In the genomic region with DNA sequence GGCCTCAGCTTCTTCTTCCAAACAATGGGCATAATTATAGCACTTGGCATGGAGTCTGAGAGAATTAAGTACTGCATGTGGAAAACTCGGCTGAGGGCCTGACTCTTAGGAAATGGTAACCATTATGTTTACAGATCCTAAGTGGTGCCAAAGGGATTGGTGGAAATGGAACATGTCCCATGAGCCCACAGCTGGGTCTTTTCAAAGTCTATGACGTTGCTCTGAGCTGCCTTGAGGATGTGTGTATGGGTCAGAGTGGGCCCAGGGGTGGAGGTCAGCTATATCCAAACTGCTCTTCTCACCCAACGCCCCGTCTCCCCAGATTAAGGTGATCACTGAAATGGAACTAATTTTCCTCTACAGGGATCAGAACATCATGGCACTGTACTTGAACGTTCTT, we compare ENCODE assay signal across 5 cellular contexts. TPM values are rescaled to one million over a fixed set of nuclear protein-coding genes. Genes with fewer than 3 reads are reported as not detected.
DNase-seq lines count a peak whose midpoint lies in the region; ATAC-seq, FAIRE-seq and TF ChIP-seq lines count a peak whose summit lies in the region.
"Not testable (repeated sequence)": the region's sequence is repeated elsewhere in the genome, so short reads cannot be mapped to it uniquely, and the experiment has no call there.

No MANE protein-coding gene starts in this region.

- H3K36me3 ChIP-seq in bronchial epithelial cell (ENCODE audit: control insufficient read depth, insufficient read depth, low read length), result not testable (repeated sequence)
- H3K36me3 ChIP-seq in upper lobe of right lung, result peaks cover 88% of the 10 kb centered on the region

- DNase-seq in bronchial epithelial cell (ENCODE audit: low read depth); Right ventricle myocardium inferior (ENCODE audit: missing footprints); left ventricle myocardium superior; upper lobe of right lung: not testable (repeated sequence)
- DNase-seq in fibroblast of peridontal ligament (ENCODE audit: extremely low read depth), result peak; percentile 35

- not testable (repeated sequence) for H3K9me3 ChIP-seq in upper lobe of right lung

- intact Hi-C loops in Right ventricle myocardium inferior (cut with DNase I); left ventricle myocardium superior (cut with micrococcal nuclease); upper lobe of right lung (cut with DNase I): not testable (repeated sequence)

- peak; percentile 36 for FAIRE-seq in bronchial epithelial cell (lab: Jason Lieb, UNC)

- H3K4me1 ChIP-seq in upper lobe of right lung, result not testable (repeated sequence)

- peak; percentile 85 for ATAC-seq in Right ventricle myocardium inferior
- peak; percentile 83 for ATAC-seq in left ventricle myocardium superior
- peak; percentile 20 for ATAC-seq in upper lobe of right lung

- H3K27ac ChIP-seq in upper lobe of right lung, result not testable (repeated sequence)

- not testable (repeated sequence) for TF ChIP-seq CTCF in bronchial epithelial cell (IDR thresholded peaks at IDR 0.05; ENCODE audit: insufficient read depth, low read length, severe bottlenecking); upper lobe of right lung (IDR thresholded peaks at IDR 0.05)

- not testable (repeated sequence) for H3K27me3 ChIP-seq in bronchial epithelial cell (ENCODE audit: control insufficient read depth, insufficient read depth, low read length); upper lobe of right lung

- H3K4me3 ChIP-seq in bronchial epithelial cell (ENCODE audit: low read depth, low read length); upper lobe of right lung: not testable (repeated sequence)

RNA-seq across cellular contexts. Expression of gene PARP4, which starts 40.4 kb away (rescaled TPM):
- total RNA-seq in bronchial epithelial cell (11.8 and 11.9 TPM in 2 replicates), Right ventricle myocardium inferior (26.0 TPM), left ventricle myocardium superior (25.6 TPM), upper lobe of right lung (70.3 TPM)

Comparison
In these comparisons a context has a peak if more than half of its experiments do, and no peak if none do; other contexts are left out.
1. ATAC-seq: peak in every context shown above with its lines; median percentile 85 in Right ventricle myocardium inferior; 83 in left ventricle myocardium superior; 20 in upper lobe of right lung.